In the genomic region with DNA sequence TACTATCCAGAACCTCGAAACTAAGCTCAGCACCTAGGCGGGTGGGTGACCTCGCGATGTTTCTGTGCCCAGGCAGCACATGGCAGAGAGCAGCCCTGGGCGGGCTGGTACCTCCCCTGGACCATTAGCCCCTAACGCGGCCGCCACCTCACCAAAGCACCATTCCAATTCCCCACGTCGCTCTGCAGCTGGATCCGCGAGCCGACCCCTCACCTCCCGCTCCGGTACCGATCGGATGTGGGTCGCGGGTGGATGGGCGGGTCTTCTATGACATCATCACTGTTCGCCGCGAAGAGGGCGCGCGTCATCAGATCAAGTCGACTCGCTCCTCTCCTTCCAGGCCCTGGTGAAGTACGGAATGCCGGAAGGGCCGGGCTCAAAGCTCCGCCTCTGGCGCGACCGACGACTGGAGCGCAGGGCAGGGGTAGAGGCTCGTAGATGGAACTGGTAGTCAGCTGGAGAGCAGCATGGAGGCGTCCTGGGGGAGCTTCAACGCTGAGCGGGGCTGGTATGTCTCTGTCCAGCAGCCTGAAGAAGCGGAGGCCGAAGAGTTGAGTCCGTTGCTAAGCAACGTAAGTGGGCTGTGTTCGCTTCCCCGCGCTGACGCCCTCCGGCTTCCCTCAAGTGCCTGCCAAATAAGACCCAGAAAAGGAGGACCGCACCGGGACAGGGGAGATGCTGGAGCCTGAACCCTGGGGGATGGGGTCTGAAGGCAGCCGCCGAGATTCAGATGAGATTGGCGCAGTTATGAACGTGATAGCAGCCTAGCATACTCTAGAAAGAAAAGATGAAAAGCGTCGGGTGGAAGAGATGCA, we compare ENCODE assay signal across 8 cellular contexts. TPM values are rescaled to one million over a fixed set of nuclear protein-coding genes. Genes with fewer than 3 reads are reported as not detected.
DNase-seq lines count a peak whose midpoint lies in the region; ATAC-seq, FAIRE-seq and TF ChIP-seq lines count a peak whose summit lies in the region.

SLC38A6 (plus strand) TSS at position 435 of the 815 bp plus-strand sequence; CDS start at position 468, 33 bp downstream.
A gene with protein sequence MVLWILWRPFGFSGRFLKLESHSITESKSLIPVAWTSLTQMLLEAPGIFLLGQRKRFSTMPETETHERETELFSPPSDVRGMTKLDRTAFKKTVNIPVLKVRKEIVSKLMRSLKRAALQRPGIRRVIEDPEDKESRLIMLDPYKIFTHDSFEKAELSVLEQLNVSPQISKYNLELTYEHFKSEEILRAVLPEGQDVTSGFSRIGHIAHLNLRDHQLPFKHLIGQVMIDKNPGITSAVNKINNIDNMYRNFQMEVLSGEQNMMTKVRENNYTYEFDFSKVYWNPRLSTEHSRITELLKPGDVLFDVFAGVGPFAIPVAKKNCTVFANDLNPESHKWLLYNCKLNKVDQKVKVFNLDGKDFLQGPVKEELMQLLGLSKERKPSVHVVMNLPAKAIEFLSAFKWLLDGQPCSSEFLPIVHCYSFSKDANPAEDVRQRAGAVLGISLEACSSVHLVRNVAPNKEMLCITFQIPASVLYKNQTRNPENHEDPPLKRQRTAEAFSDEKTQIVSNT (minus strand): TSS at position 269 of the 815 bp plus-strand sequence. CDS start 106 bp downstream, at position 163.

- in situ Hi-C loops in astrocyte of the cerebellum (cut with HindIII; ENCODE audit: low sequenced_read_pairs): no loop called here

- TF ChIP-seq CTCF in astrocyte of the cerebellum (IDR thresholded peaks at IDR 0.05; ENCODE audit: low read depth, low read length, missing control alignments) (no peak), uterus (IDR thresholded peaks at IDR 0.05) (peak in 2 of 4 experiments; percentile 2 to 31)

- intact Hi-C loops in uterus (cut with DNase I; ENCODE audit: low total_unique reads): no loop called here

- H3K9me3 ChIP-seq in uterus: no peaks in the 10 kb centered on the region

- peaks cover 4% of the 10 kb centered on the region for H3K36me3 Mint-ChIP-seq in T-helper 2 cell treated with Interferon-gamma antibody and Interleukin-4, amounts not matched to agents 5 μg/mL and 100 μg/mL, for 36 hours (ENCODE audit: low read depth)

- peaks cover 14% of the 10 kb centered on the region for H3K4me1 Mint-ChIP-seq in T-helper 2 cell treated with Interferon-gamma antibody and Interleukin-4, amounts not matched to agents 5 μg/mL and 100 μg/mL, for 36 hours (ENCODE audit: low read depth)

- peak; percentile 94 for ATAC-seq in HG02970 (IDR thresholded peaks at IDR 0.05; ENCODE audit: low FRiP score, unreplicated experiment)

- H3K4me3 ChIP-seq in astrocyte of the cerebellum (ENCODE audit: low read depth, low read length) (peak within 1 kb of the TSS; percentile 86), uterus (peak within 1 kb of the TSS; percentile 93 to 97)

- peak; percentile 77 for DNase-seq in GM18507 (ENCODE audit: extremely low spot score, insufficient read length, low read depth)
- DNase-seq in NCI-H187 treated with DMSO at 0.1 percent for 48 hours (lab: John Stamatoyannopoulos, UW): peak; percentile 73
- DNase-seq in T-helper 2 cell treated with Interferon-gamma antibody and Interleukin-4, amounts not matched to agents 5 μg/mL and 100 μg/mL, for 36 hours (ENCODE audit: low spot score): peak; percentile 92
- peak; percentile 91 for DNase-seq in astrocyte of the cerebellum (ENCODE audit: low read depth)
- peak; percentile 87 for DNase-seq in hepatic stellate cell (ENCODE audit: low spot score)
- peak; percentile 93 for DNase-seq in putamen (ENCODE audit: low spot score)
- peak; percentile 95 for DNase-seq in uterus

- no peaks in the 10 kb centered on the region for H3K27me3 Mint-ChIP-seq in T-helper 2 cell treated with Interferon-gamma antibody and Interleukin-4, amounts not matched to agents 5 μg/mL and 100 μg/mL, for 36 hours (ENCODE audit: low read depth)

- H3K27ac ChIP-seq in uterus: peak within 1 kb of the TSS; percentile 83 to 96

- H3K9me3 Mint-ChIP-seq in T-helper 2 cell treated with Interferon-gamma antibody and Interleukin-4, amounts not matched to agents 5 μg/mL and 100 μg/mL, for 36 hours: no peaks in the 10 kb centered on the region

- no peaks in the 10 kb centered on the region for H3K27me3 ChIP-seq in uterus

- no peaks in the 10 kb centered on the region for H3K4me1 ChIP-seq in uterus

- H3K4me3 Mint-ChIP-seq in T-helper 2 cell treated with Interferon-gamma antibody and Interleukin-4, amounts not matched to agents 5 μg/mL and 100 μg/mL, for 36 hours: no peak within 1 kb of the TSS

- H3K36me3 ChIP-seq in uterus: no peaks in the 10 kb centered on the region

- H3K27ac Mint-ChIP-seq in T-helper 2 cell treated with Interferon-gamma antibody and Interleukin-4, amounts not matched to agents 5 μg/mL and 100 μg/mL, for 36 hours: no peak within 1 kb of the TSS

- peak; percentile 85 for FAIRE-seq in GM18507 (lab: Jason Lieb, UNC)

- peak in 1 of 2 donors; percentile 61 for TF ChIP-seq POLR2A in uterus (IDR thresholded peaks at IDR 0.05)

RNA-seq across cellular contexts. Expression of gene SLC38A6, which starts in this region (rescaled TPM):
- 10 to 100 TPM in 3 of 4 donors, 1 to 10 TPM in 1; 2.3 to 57.5 (median 34.8) TPM for total RNA-seq in uterus

RNA-seq across cellular contexts. Expression of the second gene that starts in this region (rescaled TPM):
- total RNA-seq in uterus: 10 to 100 TPM in 2 of 4 donors, 1 to 10 TPM in 2; 4.4 to 29.4 (median 11.5) TPM

Comparison
In these comparisons a context has a peak if more than half of its experiments do, and no peak if none do; other contexts are left out.
1. Peak in every context shown above with its lines: DNase-seq, ATAC-seq, H3K4me3 ChIP-seq and H3K27ac ChIP-seq.